ENCODE assay signal across 22 cellular contexts in genomic region chr6:118589186-118589585, GRCh38. TPM values are rescaled to one million over a fixed set of nuclear protein-coding genes. Genes with fewer than 3 reads are reported as not detected.
DNase-seq lines count a peak whose midpoint lies in the region; ATAC-seq and TF ChIP-seq lines count a peak whose summit lies in the region.
"Had no signal": no experiment of that assay in that cellular context is flagged by ENCODE, and none has a peak within 500 bp of the region (broad histone marks: within the 10 kb centered on the region; RNA-seq: fewer than 3 reads in every experiment).

No MANE protein-coding gene starts in this region.

- no peaks in the 10 kb centered on the region for H3K79me2 ChIP-seq in MM.1S (ENCODE audit: low read length)

- no peaks in the 10 kb centered on the region for H3F3A ChIP-seq in MM.1S (ENCODE audit: insufficient read depth, low read length)

- H3K9me3 Mint-ChIP-seq in CD4-positive, CD25-positive, alpha-beta regulatory T cell: no peaks in the 10 kb centered on the region
- H3K9me3 Mint-ChIP-seq in HFFc6 (no peaks in the 10 kb centered on the region), endothelial cell (ENCODE audit: unreplicated experiment) (peaks cover 5% of the 10 kb centered on the region), glutamatergic neuron (ENCODE audit: unreplicated experiment) (no peaks in the 10 kb centered on the region)

- ATAC-seq in CD4-positive, CD25-positive, alpha-beta regulatory T cell (ENCODE audit: low read depth in 2 of 2): no peak
- no peak for ATAC-seq in upper lobe of left lung (ENCODE audit: low FRiP score in 2 of 2)
- ATAC-seq: GM12878, HCT116 had no signal

- H3K36me3 ChIP-seq in CD4-positive, CD25-positive, alpha-beta regulatory T cell (ENCODE audit: control insufficient read depth, insufficient read depth, low read length): peaks cover 9% of the 10 kb centered on the region
- H3K36me3 ChIP-seq in tibial artery (no peaks in the 10 kb centered on the region), MM.1S (replicated peaks; ENCODE audit: insufficient read depth, low read length) (no peaks in the 10 kb centered on the region), upper lobe of left lung (no peaks in the 10 kb centered on the region)
- H3K36me3 ChIP-seq: SJCRH30 had no signal

- intact Hi-C loops in tibial artery (cut with DNase I; ENCODE audit: low total_unique reads): loop anchor here (10.0 kb wide), 1 partner anchor 614 kb away; no protein-coding TSS in a partner anchor

- no peak for TF ChIP-seq EP300 in upper lobe of left lung (IDR thresholded peaks at IDR 0.05)

- no peaks in the 10 kb centered on the region for H3K4me1 ChIP-seq in CD4-positive, CD25-positive, alpha-beta regulatory T cell (ENCODE audit: control insufficient read depth, insufficient read depth, low read length, poor library complexity, severe bottlenecking)
- H3K4me1 ChIP-seq in tibial artery (peaks cover 0 to 23% (median 4%) of the 10 kb centered on the region in 4 donors), MM.1S (ENCODE audit: low read length) (no peaks in the 10 kb centered on the region), upper lobe of left lung (peaks cover 5 to 15% (median 7%) of the 10 kb centered on the region in 4 donors)
- H3K4me1 ChIP-seq: SJCRH30 had no signal

- H3K9ac ChIP-seq in MM.1S (ENCODE audit: low read length): no peak overlapping the region
- H3K9ac ChIP-seq: BLaER1 treated with 17β-estradiol and CSF1 and Interleukin-3, amounts not matched to agents 10 nM and 100 nM had no signal

- H3K27ac Mint-ChIP-seq in CD4-positive, CD25-positive, alpha-beta regulatory T cell: peak overlapping the region in 2 of 3 donors; percentile 17 to 81
- H3K27ac Mint-ChIP-seq in HFFc6 (peak overlapping the region; percentile 63), endothelial cell (ENCODE audit: unreplicated experiment) (peak overlapping the region; percentile 79), glutamatergic neuron (ENCODE audit: unreplicated experiment) (peak overlapping the region; percentile 19)
- H3K27ac Mint-ChIP-seq: IgD-negative memory B cell had no signal

- H3K27me3 Mint-ChIP-seq in CD4-positive, CD25-positive, alpha-beta regulatory T cell: no peaks in the 10 kb centered on the region
- H3K27me3 Mint-ChIP-seq in HFFc6 (ENCODE audit: insufficient read depth) (no peaks in the 10 kb centered on the region; the same call in 1 of the 2 replicates), endothelial cell (ENCODE audit: unreplicated experiment) (peaks cover 6% of the 10 kb centered on the region), glutamatergic neuron (ENCODE audit: unreplicated experiment) (peaks cover 2% of the 10 kb centered on the region)
- H3K27me3 Mint-ChIP-seq: IgD-negative memory B cell had no signal

- DNase-seq in CD4-positive, CD25-positive, alpha-beta regulatory T cell: no peak
- no peak for DNase-seq in HFFc6
- no peak for DNase-seq in endothelial cell (ENCODE audit: low spot score)
- DNase-seq in glutamatergic neuron: no peak
- DNase-seq in tibial artery: no peak
- DNase-seq in MM.1S: no peak
- DNase-seq in upper lobe of left lung: no peak
- DNase-seq in putamen (ENCODE audit: low spot score): no peak
- DNase-seq: DMS53; NCI-H1417 treated with DMSO at 0.1 percent for 48 hours; NCI-H2081 treated with DMSO at 0.1 percent for 48 hours; NCI-H524 treated with DMSO at 0.1 percent for 48 hours; NK-92 treated with Interleukin-12 subunit alpha and Interleukin-12 subunit beta, amount 100 ng/mL, for 24 hours; OCI-M1; SJCRH30 had no signal

- H3K4me1 Mint-ChIP-seq in CD4-positive, CD25-positive, alpha-beta regulatory T cell: peaks cover 14 to 52% (median 29%) of the 10 kb centered on the region in 4 donors
- H3K4me1 Mint-ChIP-seq in HFFc6 (ENCODE audit: low read depth) (peaks cover 26% of the 10 kb centered on the region), endothelial cell (ENCODE audit: unreplicated experiment) (peaks cover 31% of the 10 kb centered on the region), glutamatergic neuron (ENCODE audit: low read depth, unreplicated experiment) (peaks cover 22% of the 10 kb centered on the region)

- WGBS in upper lobe of left lung, 2 donors: 58 to 64% methylated on average over 4 of the region's 4 CpGs

- no peak overlapping the region for H3K4me2 ChIP-seq in MM.1S (ENCODE audit: low read depth, low read length)

- H3K9me2 ChIP-seq in MM.1S (replicated peaks; ENCODE audit: insufficient read depth, low read length): no peaks in the 10 kb centered on the region

- no peaks in the 10 kb centered on the region for H4K20me1 ChIP-seq in MM.1S (ENCODE audit: insufficient read depth, low read length)

- no peak overlapping the region for H3K27ac ChIP-seq in CD4-positive, CD25-positive, alpha-beta regulatory T cell (ENCODE audit: insufficient read depth, low read length, poor library complexity, severe bottlenecking)
- H3K27ac ChIP-seq in tibial artery (no peak overlapping the region), MM.1S (ENCODE audit: low read length) (no peak overlapping the region), upper lobe of left lung (no peak overlapping the region)
- H3K27ac ChIP-seq: BLaER1 treated with 17β-estradiol and CSF1 and Interleukin-3, amounts not matched to agents 10 nM and 100 nM; RWPE1; SJCRH30 had no signal

- no peak overlapping the region for H2AFZ ChIP-seq in MM.1S (ENCODE audit: low read length)

- no peak overlapping the region for H3K4me3 ChIP-seq in CD4-positive, CD25-positive, alpha-beta regulatory T cell (ENCODE audit: low read depth, low read length)
- H3K4me3 ChIP-seq in tibial artery: no peak overlapping the region
- H3K4me3 ChIP-seq in MM.1S (ENCODE audit: low read length): no peak overlapping the region
- no peak overlapping the region for H3K4me3 ChIP-seq in upper lobe of left lung
- H3K4me3 ChIP-seq: BLaER1 treated with 17β-estradiol and CSF1 and Interleukin-3, amounts not matched to agents 10 nM and 100 nM; GM12878; SJCRH30 had no signal

- no peaks in the 10 kb centered on the region for H3K9me3 ChIP-seq in CD4-positive, CD25-positive, alpha-beta regulatory T cell (ENCODE audit: control insufficient read depth in 2 of 2, low read length in 2 of 2)
- no peaks in the 10 kb centered on the region for H3K9me3 ChIP-seq in tibial artery
- H3K9me3 ChIP-seq in MM.1S (replicated peaks; ENCODE audit: insufficient read depth, low read length): no peaks in the 10 kb centered on the region
- H3K9me3 ChIP-seq in upper lobe of left lung: no peaks in the 10 kb centered on the region
- H3K9me3 ChIP-seq: SJCRH30 had no signal

- TF ChIP-seq POLR2A in upper lobe of left lung (IDR thresholded peaks at IDR 0.05): no peak

- H3K36me3 Mint-ChIP-seq in CD4-positive, CD25-positive, alpha-beta regulatory T cell: peaks cover 28% of the 10 kb centered on the region
- no peaks in the 10 kb centered on the region for H3K36me3 Mint-ChIP-seq in HFFc6 (ENCODE audit: low read depth)
- H3K36me3 Mint-ChIP-seq in endothelial cell (ENCODE audit: low read depth, unreplicated experiment): no peaks in the 10 kb centered on the region
- H3K36me3 Mint-ChIP-seq in glutamatergic neuron (ENCODE audit: unreplicated experiment): peaks cover 7% of the 10 kb centered on the region

- H3K27me3 ChIP-seq in CD4-positive, CD25-positive, alpha-beta regulatory T cell (ENCODE audit: control insufficient read depth, insufficient read depth, low read length): no peaks in the 10 kb centered on the region
- H3K27me3 ChIP-seq in tibial artery (no peaks in the 10 kb centered on the region), MM.1S (replicated peaks; ENCODE audit: insufficient read depth, low read length) (no peaks in the 10 kb centered on the region), upper lobe of left lung (no peaks in the 10 kb centered on the region)
- H3K27me3 ChIP-seq: BLaER1 treated with 17β-estradiol and CSF1 and Interleukin-3, amounts not matched to agents 10 nM and 100 nM; SJCRH30 had no signal

- no peak for TF ChIP-seq CTCF in HFFc6 (IDR thresholded peaks at IDR 0.05)
- no peak for TF ChIP-seq CTCF in endothelial cell (IDR thresholded peaks at IDR 0.05; ENCODE audit: unreplicated experiment)
- TF ChIP-seq CTCF in glutamatergic neuron (IDR thresholded peaks at IDR 0.05; ENCODE audit: partially characterized antibody, unreplicated experiment): no peak
- TF ChIP-seq CTCF in tibial artery (IDR thresholded peaks at IDR 0.05): no peak
- no peak for TF ChIP-seq CTCF in MM.1S (IDR thresholded peaks at IDR 0.05; ENCODE audit: low read length)
- no peak for TF ChIP-seq CTCF in upper lobe of left lung (IDR thresholded peaks at IDR 0.05)

- H3K4me3 Mint-ChIP-seq in CD4-positive, CD25-positive, alpha-beta regulatory T cell: no peak overlapping the region
- H3K4me3 Mint-ChIP-seq in HFFc6: peak overlapping the region; percentile 70
- H3K4me3 Mint-ChIP-seq in endothelial cell (ENCODE audit: unreplicated experiment): peak overlapping the region; percentile 27
- no peak overlapping the region for H3K4me3 Mint-ChIP-seq in glutamatergic neuron (ENCODE audit: unreplicated experiment)
- H3K4me3 Mint-ChIP-seq: IgD-negative memory B cell had no signal

RNA-seq across cellular contexts. Expression of gene PLN, which starts 41.1 kb away (rescaled TPM):
- total RNA-seq in CD4-positive, CD25-positive, alpha-beta regulatory T cell: not detected
- under 1 TPM; 0.13 to 0.40 (median 0.27) TPM for polyA plus RNA-seq in CD4-positive, CD25-positive, alpha-beta regulatory T cell
- total RNA-seq in HFFc6 (2021; fragmentation: NEBNext Ultra II Directional; extraction: Animal tissue kit (Norgen Biotek cat#: 25700)): not detected
- total RNA-seq in endothelial cell (ENCODE audit: unreplicated experiment): not detected
- not detected for total RNA-seq in glutamatergic neuron (ENCODE audit: unreplicated experiment)
- total RNA-seq in upper lobe of left lung: 1 to 10 TPM in 5 of 6 donors, not detected in 1; 1.9 to 9.9 (median 3.8) TPM
- total RNA-seq: GM12878, HT-29, LHCN-M2 had no signal

Comparison
In these comparisons a context has a peak if more than half of its experiments do, and no peak if none do; other contexts are left out.
1. H3K27ac Mint-ChIP-seq: peak in every context shown above with its lines; median percentile 79 in endothelial cell; 63 in HFFc6; 49 in CD4-positive, CD25-positive, alpha-beta regulatory T cell; 19 in glutamatergic neuron.
2. H3K4me3 Mint-ChIP-seq: peak in HFFc6 (single experiment) and endothelial cell (single experiment); none in CD4-positive, CD25-positive, alpha-beta regulatory T cell (0 of 4) and glutamatergic neuron (single experiment).